Comparison of ENCODE assay signal across 8 cellular contexts in genomic region chr19:42220751-42221097, GRCh38. TPM values are rescaled to one million over a fixed set of nuclear protein-coding genes. Genes with fewer than 3 reads are reported as not detected.
DNase-seq lines count a peak whose midpoint lies in the region; ATAC-seq, FAIRE-seq and TF ChIP-seq lines count a peak whose summit lies in the region.

No MANE protein-coding gene starts in this region.

- H4K20me1 ChIP-seq in astrocyte (ENCODE audit: insufficient read depth, low read length) (peaks cover 46% of the 10 kb centered on the region), HepG2 (ENCODE audit: insufficient read depth, low read length) (peaks cover 10% of the 10 kb centered on the region)

- peak overlapping the region; percentile 95 for H3K27ac Mint-ChIP-seq in T-helper 1 cell treated with Interleukin-12 subunit alpha and Interleukin-12 subunit beta and Interleukin-4 antibody, amounts not matched to agents 30 μg/mL and 1 μg/mL, for 36 hours
- peak overlapping the region; percentile 97 for H3K27ac Mint-ChIP-seq in astrocyte (ENCODE audit: unreplicated experiment)

- DNase-seq in T-helper 1 cell (no peak), astrocyte (ENCODE audit: low read depth) (no peak), HepG2 (ENCODE audit: low spot score) (no peak), testis (no peak), MV-4-11 (lab: John Stamatoyannopoulos, UW) (no peak), foreskin melanocyte (no peak)
- no peak for DNase-seq in stimulated activated naive CD4-positive, alpha-beta T cell (lab: John Stamatoyannopoulos, UW)

- H3K79me2 ChIP-seq in astrocyte (ENCODE audit: insufficient read depth, low read length) (peaks cover 75% of the 10 kb centered on the region), HepG2 (ENCODE audit: insufficient read depth, low read length) (peaks cover 46% of the 10 kb centered on the region)

- no peaks in the 10 kb centered on the region for H3K27me3 Mint-ChIP-seq in T-helper 1 cell treated with Interleukin-12 subunit alpha and Interleukin-12 subunit beta and Interleukin-4 antibody, amounts not matched to agents 30 μg/mL and 1 μg/mL, for 36 hours (ENCODE audit: low read depth)
- no peaks in the 10 kb centered on the region for H3K27me3 Mint-ChIP-seq in astrocyte (ENCODE audit: low read depth, unreplicated experiment)

- no peak for ATAC-seq in HepG2

- intact Hi-C loops in HepG2 (cut with micrococcal nuclease; ENCODE audit: unreplicated experiment): loop anchor here (1.0 to 2.0 kb wide), 2 partner anchors 22 to 58 kb away; partner anchors contain the start of gene GSK3A
- intact Hi-C loops in testis (cut with DNase I; ENCODE audit: low total_unique reads): no loop called here

- H3K4me2 ChIP-seq in astrocyte (ENCODE audit: low read length): peak overlapping the region; percentile 92
- peak overlapping the region; percentile 95 for H3K4me2 ChIP-seq in HepG2 (ENCODE audit: low read depth, low read length)

- TF ChIP-seq EP300 in HepG2 (IDR thresholded peaks at IDR 0.05; ENCODE audit: low read depth in 2 of 2, low read length in 2 of 2): no peak
- TF ChIP-seq EP300 in HepG2 (CRISPR knock-in tag; IDR thresholded peaks at IDR 0.05; ENCODE audit: borderline replicate concordance): no peak

- H3K4me3 Mint-ChIP-seq in T-helper 1 cell treated with Interleukin-12 subunit alpha and Interleukin-12 subunit beta and Interleukin-4 antibody, amounts not matched to agents 30 μg/mL and 1 μg/mL, for 36 hours: peak overlapping the region; percentile 100
- peak overlapping the region; percentile 98 for H3K4me3 Mint-ChIP-seq in astrocyte (ENCODE audit: unreplicated experiment)

- no peak for FAIRE-seq in astrocyte (lab: Jason Lieb, UNC)
- no peak for FAIRE-seq in HepG2 (lab: Jason Lieb, UNC)

- in situ Hi-C loops in HepG2 (cut with HindIII; ENCODE audit: extremely low pct_ligation_motif_present, low pct_unique_long_range_greater_than_20kb): no loop called here

- H3K27ac ChIP-seq in astrocyte (ENCODE audit: low read depth, low read length): peak overlapping the region; percentile 87
- H3K27ac ChIP-seq in HepG2 (ENCODE audit: extremely low read length, insufficient read depth, low read length): peak overlapping the region; percentile 78
- peak overlapping the region; percentile 24 to 68 for H3K27ac ChIP-seq in testis

- no peaks in the 10 kb centered on the region for H3K27me3 ChIP-seq in astrocyte (ENCODE audit: insufficient read depth, low read length)
- H3K27me3 ChIP-seq in HepG2 (ENCODE audit: control insufficient read depth in 1 of 2, insufficient read depth in 2 of 2, low read length in 2 of 2): no peaks in the 10 kb centered on the region; a peak in 1 of 5 replicates
- H3K27me3 ChIP-seq in testis: no peaks in the 10 kb centered on the region

- H3K4me1 Mint-ChIP-seq in T-helper 1 cell treated with Interleukin-12 subunit alpha and Interleukin-12 subunit beta and Interleukin-4 antibody, amounts not matched to agents 30 μg/mL and 1 μg/mL, for 36 hours (ENCODE audit: low read depth): peaks cover 39% of the 10 kb centered on the region
- H3K4me1 Mint-ChIP-seq in astrocyte (ENCODE audit: low read depth, unreplicated experiment): peaks cover 28% of the 10 kb centered on the region

- WGBS in HepG2 (ENCODE audit: low lambda C conversion rate): 1% methylated on average over 6 of the region's 6 CpGs
- 1% methylated on average over 6 of the region's 6 CpGs for WGBS in testis, 2 donors

- peaks cover 2% of the 10 kb centered on the region for H3K9me3 ChIP-seq in astrocyte (ENCODE audit: insufficient read depth, low read depth, low read length)
- no peaks in the 10 kb centered on the region for H3K9me3 ChIP-seq in HepG2 (ENCODE audit: low read length)
- H3K9me3 ChIP-seq in testis: no peaks in the 10 kb centered on the region

- peak overlapping the region; percentile 93 for H3K9ac ChIP-seq in astrocyte (ENCODE audit: low read length)
- peak overlapping the region; percentile 91 for H3K9ac ChIP-seq in HepG2 (ENCODE audit: insufficient read depth, low read depth, low read length)

- H3K4me3 ChIP-seq in astrocyte (ENCODE audit: insufficient read depth, low read depth, low read length) (peak overlapping the region; percentile 84), HepG2 (replicated peaks in 1 of 3; ENCODE audit: insufficient read depth in 1 of 3, low read depth in 2 of 3, low read length in 3 of 3) (peak overlapping the region; percentile 80 to 94 (median 88)), testis (peak overlapping the region; percentile 71 to 81)

- TF ChIP-seq POLR2A in HepG2 (IDR thresholded peaks at IDR 0.05; ENCODE audit: insufficient read depth in 1 of 2, low read depth in 2 of 2, low read length in 2 of 2) (no peak), testis (IDR thresholded peaks at IDR 0.05) (no peak)

- POLR2A ChIA-PET in HepG2 (lab: Yijun Ruan, JAX): interaction anchor here (0.9 to 2.1 kb wide), 4 partner anchors 14 to 61 kb away, joined by 3 to 13 read pairs (median 5); partner anchors contain the start of gene GSK3A

- CTCF ChIA-PET in HepG2 (lab: Yijun Ruan, JAX; ENCODE audit: low intra/inter-chr PET ratio, low total read pairs): interaction anchor here (1.6 kb wide), 1 partner anchor 70 kb away, joined by 3 read pairs; no protein-coding TSS in a partner anchor

- H3K36me3 ChIP-seq in astrocyte (ENCODE audit: insufficient read depth, low read length) (peaks cover 9% of the 10 kb centered on the region), HepG2 (replicated peaks in 1 of 2; ENCODE audit: control insufficient read depth in 1 of 2, insufficient read depth in 2 of 2, low read length in 2 of 2) (peaks cover 8 to 14% of the 10 kb centered on the region in 2 experiments; a peak in 4 of 5 replicates), testis (ENCODE audit: low read depth, missing control alignments) (no peaks in the 10 kb centered on the region)

- TF ChIP-seq CTCF in astrocyte (IDR thresholded peaks at IDR 0.05; ENCODE audit: insufficient read depth, low read depth, low read length): no peak
- TF ChIP-seq CTCF in HepG2 (CRISPR knock-in tag; IDR thresholded peaks at IDR 0.05): no peak
- TF ChIP-seq CTCF in testis (IDR thresholded peaks at IDR 0.05): no peak

- H2AFZ ChIP-seq in astrocyte (ENCODE audit: low read depth, low read length) (peak overlapping the region; percentile 73), HepG2 (ENCODE audit: low read length) (no peak overlapping the region)

- peaks cover 21% of the 10 kb centered on the region for H3K36me3 Mint-ChIP-seq in T-helper 1 cell treated with Interleukin-12 subunit alpha and Interleukin-12 subunit beta and Interleukin-4 antibody, amounts not matched to agents 30 μg/mL and 1 μg/mL, for 36 hours (ENCODE audit: low read depth)
- peaks cover 16% of the 10 kb centered on the region for H3K36me3 Mint-ChIP-seq in astrocyte (ENCODE audit: low read depth, unreplicated experiment)

- TF ChIP-seq RAD21 in HepG2 (CRISPR knock-in tag; IDR thresholded peaks at IDR 0.05): no peak

- peaks cover 29% of the 10 kb centered on the region for H3K4me1 ChIP-seq in astrocyte (ENCODE audit: insufficient read depth, low read length)
- H3K4me1 ChIP-seq in HepG2 (ENCODE audit: insufficient read depth, low read length): peaks cover 49% of the 10 kb centered on the region
- H3K4me1 ChIP-seq in testis: peaks cover 30% of the 10 kb centered on the region

- BruUV-seq in HepG2 (replicated peaks; lab: Mats Ljungman, UMichigan): no TSS peak

- no peaks in the 10 kb centered on the region for H3K9me3 Mint-ChIP-seq in T-helper 1 cell treated with Interleukin-12 subunit alpha and Interleukin-12 subunit beta and Interleukin-4 antibody, amounts not matched to agents 30 μg/mL and 1 μg/mL, for 36 hours
- H3K9me3 Mint-ChIP-seq in astrocyte (ENCODE audit: unreplicated experiment): peaks cover 4% of the 10 kb centered on the region

RNA-seq across cellular contexts. Expression of gene ZNF526, which starts 0.6 kb away (rescaled TPM):
- 20.2 and 21.6 TPM in 2 replicates for total RNA-seq in astrocyte
- 8.4 and 8.5 TPM in 2 replicates for total RNA-seq in HepG2 (2016; rRNA removed; fragmentation: Illumina TruSeq; extraction: Trizol)
- 3.2 and 4.1 TPM in 2 replicates for total RNA-seq in HepG2 (2016; cell fraction: cytosol; rRNA removed; fragmentation: Illumina TruSeq; extraction: Trizol; ENCODE audit: low read depth)
- total RNA-seq in HepG2 (2016; cell fraction: insoluble cytoplasmic fraction; rRNA removed; fragmentation: Illumina TruSeq; extraction: Trizol): 7.8 and 8.2 TPM in 2 replicates
- 7.8 and 8.0 TPM in 2 replicates for total RNA-seq in HepG2 (2016; cell fraction: membrane; rRNA removed; fragmentation: Illumina TruSeq; extraction: Trizol)
- 5.4 and 6.6 TPM in 2 replicates for total RNA-seq in HepG2 (2016; cell fraction: nucleus; rRNA removed; fragmentation: Illumina TruSeq; extraction: Trizol)
- 3.3 and 4.3 TPM in 2 replicates for polyA plus RNA-seq in HepG2 (2011; rRNA removed)
- polyA plus RNA-seq in HepG2 (2011; cell fraction: cytosol; rRNA removed): 1.6 and 1.7 TPM in 2 replicates
- polyA plus RNA-seq in HepG2 (2011; cell fraction: nucleus; rRNA removed): 6.8 and 7.0 TPM in 2 replicates
- 4.9 and 5.8 TPM in 2 replicates for polyA plus RNA-seq in HepG2 (2012)
- polyA plus RNA-seq in HepG2 (2016; cell fraction: cytosol; fragmentation: Illumina TruSeq; extraction: Trizol; ENCODE audit: low read depth): 0.61 and 0.84 TPM in 2 replicates
- 3.0 and 6.6 TPM in 2 replicates for polyA plus RNA-seq in HepG2 (2016; cell fraction: insoluble cytoplasmic fraction; fragmentation: Illumina TruSeq; extraction: Trizol; ENCODE audit: low read depth)
- polyA plus RNA-seq in HepG2 (2016; cell fraction: membrane; fragmentation: Illumina TruSeq; extraction: Trizol; ENCODE audit: low read depth): 1.2 and 1.8 TPM in 2 replicates
- polyA plus RNA-seq in HepG2 (2016; cell fraction: nucleus; fragmentation: Illumina TruSeq; extraction: Trizol; ENCODE audit: insufficient read depth, low read depth): 4.9 and 6.7 TPM in 2 replicates
- 12.7 and 19.4 TPM in 2 replicates for polyA minus RNA-seq in HepG2 (2011; rRNA and poly(A)+ RNA removed; ENCODE audit: low replicate concordance)
- 2.9 and 4.0 TPM in 2 replicates for polyA minus RNA-seq in HepG2 (2011; cell fraction: cytosol; rRNA and poly(A)+ RNA removed)
- 8.8 and 9.3 TPM in 2 replicates for polyA minus RNA-seq in HepG2 (2011; cell fraction: nucleus; rRNA and poly(A)+ RNA removed)
- total RNA-seq in testis: 10 to 100 TPM; 10.1 to 12.2 TPM
- polyA plus RNA-seq in testis (ENCODE audit: insufficient read depth, low read depth, low replicate concordance): 10.1 TPM

RNA-seq across cellular contexts. Expression of gene DEDD2, which starts 3.2 kb away (rescaled TPM):
- total RNA-seq in astrocyte (24.4 and 26.1 TPM in 2 replicates), HepG2 (2016; rRNA removed; fragmentation: Illumina TruSeq; extraction: Trizol) (14.7 and 19.2 TPM in 2 replicates), testis (10 to 100 TPM; 54.4 to 80.0 TPM)
- 9.6 and 10.0 TPM in 2 replicates for total RNA-seq in HepG2 (2016; cell fraction: cytosol; rRNA removed; fragmentation: Illumina TruSeq; extraction: Trizol; ENCODE audit: low read depth)
- total RNA-seq in HepG2 (2016; cell fraction: insoluble cytoplasmic fraction; rRNA removed; fragmentation: Illumina TruSeq; extraction: Trizol): 16.1 and 18.5 TPM in 2 replicates
- 27.2 and 29.6 TPM in 2 replicates for total RNA-seq in HepG2 (2016; cell fraction: membrane; rRNA removed; fragmentation: Illumina TruSeq; extraction: Trizol)
- 6.8 and 8.3 TPM in 2 replicates for total RNA-seq in HepG2 (2016; cell fraction: nucleus; rRNA removed; fragmentation: Illumina TruSeq; extraction: Trizol)
- polyA plus RNA-seq in HepG2 (2011; rRNA removed) (24.7 and 26.1 TPM in 2 replicates), testis (ENCODE audit: insufficient read depth, low read depth, low replicate concordance) (40.7 TPM)
- polyA plus RNA-seq in HepG2 (2011; cell fraction: cytosol; rRNA removed): 25.5 and 32.8 TPM in 2 replicates
- polyA plus RNA-seq in HepG2 (2011; cell fraction: nucleus; rRNA removed): 26.7 and 26.8 TPM in 2 replicates
- polyA plus RNA-seq in HepG2 (2012): 11.1 and 19.5 TPM in 2 replicates
- 10.7 and 11.1 TPM in 2 replicates for polyA plus RNA-seq in HepG2 (2016; cell fraction: cytosol; fragmentation: Illumina TruSeq; extraction: Trizol; ENCODE audit: low read depth)
- polyA plus RNA-seq in HepG2 (2016; cell fraction: insoluble cytoplasmic fraction; fragmentation: Illumina TruSeq; extraction: Trizol; ENCODE audit: low read depth): 19.2 and 19.5 TPM in 2 replicates
- polyA plus RNA-seq in HepG2 (2016; cell fraction: membrane; fragmentation: Illumina TruSeq; extraction: Trizol; ENCODE audit: low read depth): 23.2 and 25.7 TPM in 2 replicates
- 16.9 and 21.4 TPM in 2 replicates for polyA plus RNA-seq in HepG2 (2016; cell fraction: nucleus; fragmentation: Illumina TruSeq; extraction: Trizol; ENCODE audit: insufficient read depth, low read depth)
- 15.6 and 26.0 TPM in 2 replicates for polyA minus RNA-seq in HepG2 (2011; rRNA and poly(A)+ RNA removed; ENCODE audit: low replicate concordance)
- 6.8 and 8.3 TPM in 2 replicates for polyA minus RNA-seq in HepG2 (2011; cell fraction: cytosol; rRNA and poly(A)+ RNA removed)
- polyA minus RNA-seq in HepG2 (2011; cell fraction: nucleus; rRNA and poly(A)+ RNA removed): 5.0 and 7.2 TPM in 2 replicates

RNA-seq across cellular contexts. Expression of gene GSK3A, which starts 21.7 kb away (rescaled TPM):
- 49.5 and 50.3 TPM in 2 replicates for total RNA-seq in astrocyte
- total RNA-seq in HepG2 (2016; rRNA removed; fragmentation: Illumina TruSeq; extraction: Trizol): 14.8 and 16.9 TPM in 2 replicates
- 16.1 and 22.9 TPM in 2 replicates for total RNA-seq in HepG2 (2016; cell fraction: cytosol; rRNA removed; fragmentation: Illumina TruSeq; extraction: Trizol; ENCODE audit: low read depth)
- total RNA-seq in HepG2 (2016; cell fraction: insoluble cytoplasmic fraction; rRNA removed; fragmentation: Illumina TruSeq; extraction: Trizol): 11.4 and 17.4 TPM in 2 replicates
- 31.4 and 34.4 TPM in 2 replicates for total RNA-seq in HepG2 (2016; cell fraction: membrane; rRNA removed; fragmentation: Illumina TruSeq; extraction: Trizol)
- total RNA-seq in HepG2 (2016; cell fraction: nucleus; rRNA removed; fragmentation: Illumina TruSeq; extraction: Trizol): 9.7 and 11.2 TPM in 2 replicates
- polyA plus RNA-seq in HepG2 (2011; rRNA removed): 52.5 and 56.5 TPM in 2 replicates
- 33.8 and 36.7 TPM in 2 replicates for polyA plus RNA-seq in HepG2 (2011; cell fraction: cytosol; rRNA removed)
- 33.5 and 34.5 TPM in 2 replicates for polyA plus RNA-seq in HepG2 (2011; cell fraction: nucleus; rRNA removed)
- 25.2 and 25.7 TPM in 2 replicates for polyA plus RNA-seq in HepG2 (2012)
- polyA plus RNA-seq in HepG2 (2016; cell fraction: cytosol; fragmentation: Illumina TruSeq; extraction: Trizol; ENCODE audit: low read depth): 41.6 and 46.1 TPM in 2 replicates
- 45.9 and 55.0 TPM in 2 replicates for polyA plus RNA-seq in HepG2 (2016; cell fraction: insoluble cytoplasmic fraction; fragmentation: Illumina TruSeq; extraction: Trizol; ENCODE audit: low read depth)
- 67.9 and 73.5 TPM in 2 replicates for polyA plus RNA-seq in HepG2 (2016; cell fraction: membrane; fragmentation: Illumina TruSeq; extraction: Trizol; ENCODE audit: low read depth)
- 44.2 and 47.7 TPM in 2 replicates for polyA plus RNA-seq in HepG2 (2016; cell fraction: nucleus; fragmentation: Illumina TruSeq; extraction: Trizol; ENCODE audit: insufficient read depth, low read depth)
- polyA minus RNA-seq in HepG2 (2011; rRNA and poly(A)+ RNA removed; ENCODE audit: low replicate concordance): 34.3 and 51.6 TPM in 2 replicates
- polyA minus RNA-seq in HepG2 (2011; cell fraction: cytosol; rRNA and poly(A)+ RNA removed): 9.1 and 14.1 TPM in 2 replicates
- 5.2 and 6.8 TPM in 2 replicates for polyA minus RNA-seq in HepG2 (2011; cell fraction: nucleus; rRNA and poly(A)+ RNA removed)
- 10 to 100 TPM; 54.3 to 64.3 TPM for total RNA-seq in testis
- 98.1 TPM for polyA plus RNA-seq in testis (ENCODE audit: insufficient read depth, low read depth, low replicate concordance)

RNA-seq across cellular contexts. Expression of gene ERF, which starts 34.2 kb away (rescaled TPM):
- total RNA-seq in astrocyte: 108 TPM in 2 replicates
- total RNA-seq in HepG2 (2016; rRNA removed; fragmentation: Illumina TruSeq; extraction: Trizol): 43.2 and 67.1 TPM in 2 replicates
- 54.9 and 66.8 TPM in 2 replicates for total RNA-seq in HepG2 (2016; cell fraction: cytosol; rRNA removed; fragmentation: Illumina TruSeq; extraction: Trizol; ENCODE audit: low read depth)
- total RNA-seq in HepG2 (2016; cell fraction: insoluble cytoplasmic fraction; rRNA removed; fragmentation: Illumina TruSeq; extraction: Trizol): 35.3 and 68.2 TPM in 2 replicates
- total RNA-seq in HepG2 (2016; cell fraction: membrane; rRNA removed; fragmentation: Illumina TruSeq; extraction: Trizol): 104 and 115 TPM in 2 replicates
- total RNA-seq in HepG2 (2016; cell fraction: nucleus; rRNA removed; fragmentation: Illumina TruSeq; extraction: Trizol): 31.2 and 38.3 TPM in 2 replicates
- polyA plus RNA-seq in HepG2 (2011; rRNA removed): 62.5 and 69.9 TPM in 2 replicates
- 36.9 and 45.9 TPM in 2 replicates for polyA plus RNA-seq in HepG2 (2011; cell fraction: cytosol; rRNA removed)
- polyA plus RNA-seq in HepG2 (2011; cell fraction: nucleus; rRNA removed): 109 and 170 TPM in 2 replicates
- 38.4 and 44.3 TPM in 2 replicates for polyA plus RNA-seq in HepG2 (2012)
- polyA plus RNA-seq in HepG2 (2016; cell fraction: cytosol; fragmentation: Illumina TruSeq; extraction: Trizol; ENCODE audit: low read depth): 30.4 TPM in 2 replicates
- 56.4 and 79.4 TPM in 2 replicates for polyA plus RNA-seq in HepG2 (2016; cell fraction: insoluble cytoplasmic fraction; fragmentation: Illumina TruSeq; extraction: Trizol; ENCODE audit: low read depth)
- polyA plus RNA-seq in HepG2 (2016; cell fraction: membrane; fragmentation: Illumina TruSeq; extraction: Trizol; ENCODE audit: low read depth): 55.2 and 69.1 TPM in 2 replicates
- 77.4 and 89.7 TPM in 2 replicates for polyA plus RNA-seq in HepG2 (2016; cell fraction: nucleus; fragmentation: Illumina TruSeq; extraction: Trizol; ENCODE audit: insufficient read depth, low read depth)
- 39.2 and 85.5 TPM in 2 replicates for polyA minus RNA-seq in HepG2 (2011; rRNA and poly(A)+ RNA removed; ENCODE audit: low replicate concordance)
- polyA minus RNA-seq in HepG2 (2011; cell fraction: cytosol; rRNA and poly(A)+ RNA removed): 38.3 and 50.2 TPM in 2 replicates
- 40.9 and 56.5 TPM in 2 replicates for polyA minus RNA-seq in HepG2 (2011; cell fraction: nucleus; rRNA and poly(A)+ RNA removed)
- 100 to 1,000 TPM in 1 of 2 donors, 10 to 100 TPM in 1; 85.4 to 120 TPM for total RNA-seq in testis
- 59.6 TPM for polyA plus RNA-seq in testis (ENCODE audit: insufficient read depth, low read depth, low replicate concordance)

RNA-seq across cellular contexts. Expression of gene CIC, which starts 48.3 kb away (rescaled TPM):
- total RNA-seq in astrocyte (73.4 and 78.5 TPM in 2 replicates), HepG2 (2016; rRNA removed; fragmentation: Illumina TruSeq; extraction: Trizol) (5.4 and 8.0 TPM in 2 replicates), testis (100 to 1,000 TPM; 163 to 181 TPM)
- total RNA-seq in HepG2 (2016; cell fraction: cytosol; rRNA removed; fragmentation: Illumina TruSeq; extraction: Trizol; ENCODE audit: low read depth): 1.5 and 1.8 TPM in 2 replicates
- total RNA-seq in HepG2 (2016; cell fraction: insoluble cytoplasmic fraction; rRNA removed; fragmentation: Illumina TruSeq; extraction: Trizol): 5.2 and 7.8 TPM in 2 replicates
- total RNA-seq in HepG2 (2016; cell fraction: membrane; rRNA removed; fragmentation: Illumina TruSeq; extraction: Trizol): 4.6 and 4.9 TPM in 2 replicates
- total RNA-seq in HepG2 (2016; cell fraction: nucleus; rRNA removed; fragmentation: Illumina TruSeq; extraction: Trizol): 10.4 and 12.3 TPM in 2 replicates
- polyA plus RNA-seq in HepG2 (2011; rRNA removed) (5.9 and 8.3 TPM in 2 replicates), testis (ENCODE audit: insufficient read depth, low read depth, low replicate concordance) (95.6 TPM)
- polyA plus RNA-seq in HepG2 (2011; cell fraction: cytosol; rRNA removed): 3.3 and 5.6 TPM in 2 replicates
- 60.6 and 75.8 TPM in 2 replicates for polyA plus RNA-seq in HepG2 (2011; cell fraction: nucleus; rRNA removed)
- polyA plus RNA-seq in HepG2 (2012): 17.6 and 25.1 TPM in 2 replicates
- 1.7 and 1.9 TPM in 2 replicates for polyA plus RNA-seq in HepG2 (2016; cell fraction: cytosol; fragmentation: Illumina TruSeq; extraction: Trizol; ENCODE audit: low read depth)
- polyA plus RNA-seq in HepG2 (2016; cell fraction: insoluble cytoplasmic fraction; fragmentation: Illumina TruSeq; extraction: Trizol; ENCODE audit: low read depth): 10.1 and 16.9 TPM in 2 replicates
- 5.7 and 6.0 TPM in 2 replicates for polyA plus RNA-seq in HepG2 (2016; cell fraction: membrane; fragmentation: Illumina TruSeq; extraction: Trizol; ENCODE audit: low read depth)
- polyA plus RNA-seq in HepG2 (2016; cell fraction: nucleus; fragmentation: Illumina TruSeq; extraction: Trizol; ENCODE audit: insufficient read depth, low read depth): 61.0 and 65.4 TPM in 2 replicates
- polyA minus RNA-seq in HepG2 (2011; rRNA and poly(A)+ RNA removed; ENCODE audit: low replicate concordance): 3.6 and 7.9 TPM in 2 replicates
- polyA minus RNA-seq in HepG2 (2011; cell fraction: cytosol; rRNA and poly(A)+ RNA removed): 9.1 and 10.8 TPM in 2 replicates
- polyA minus RNA-seq in HepG2 (2011; cell fraction: nucleus; rRNA and poly(A)+ RNA removed): 14.7 and 15.5 TPM in 2 replicates
